In the genomic region with DNA sequence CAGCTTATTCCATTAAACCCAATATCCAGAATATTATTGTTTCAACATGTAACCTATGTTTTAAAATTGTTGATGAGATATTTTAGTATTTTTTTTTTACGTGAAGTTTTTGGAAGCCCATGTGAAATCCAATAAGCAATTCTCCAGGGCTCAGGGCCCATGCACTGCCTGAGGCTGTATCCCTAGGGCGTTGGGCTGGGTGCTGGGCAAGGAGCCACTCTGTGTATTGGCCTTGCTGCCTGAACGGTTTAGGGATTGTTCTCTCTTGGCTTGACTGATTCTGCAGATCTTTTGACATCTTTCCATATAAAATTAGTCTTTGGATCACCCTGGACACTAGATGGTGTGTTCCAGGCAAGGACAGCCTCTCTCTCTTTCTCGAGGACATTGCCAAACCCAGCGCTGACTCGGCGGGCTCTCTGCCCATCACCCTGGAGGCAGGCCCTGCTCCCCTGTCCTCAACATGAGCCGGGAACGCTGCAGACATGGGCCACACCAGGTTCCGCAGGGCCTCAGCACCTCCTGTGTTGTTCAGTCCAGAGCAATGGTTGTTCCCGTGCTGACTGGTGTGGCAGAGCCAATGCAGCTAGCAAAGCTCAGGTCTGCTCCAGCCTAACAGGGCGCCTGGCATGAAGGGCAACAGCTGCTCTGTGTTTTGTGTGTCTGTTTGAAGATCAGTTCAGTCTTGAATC, we compare ENCODE assay signal across 1 cellular context.
TF ChIP-seq lines count a peak whose summit lies in the region.

No MANE protein-coding gene starts in this region.

TF ChIP-seq in WTC11, 78 proteins besides CTCF, POLR2A, EP300 and RAD21:
- TF ChIP-seq, protein P1, sequence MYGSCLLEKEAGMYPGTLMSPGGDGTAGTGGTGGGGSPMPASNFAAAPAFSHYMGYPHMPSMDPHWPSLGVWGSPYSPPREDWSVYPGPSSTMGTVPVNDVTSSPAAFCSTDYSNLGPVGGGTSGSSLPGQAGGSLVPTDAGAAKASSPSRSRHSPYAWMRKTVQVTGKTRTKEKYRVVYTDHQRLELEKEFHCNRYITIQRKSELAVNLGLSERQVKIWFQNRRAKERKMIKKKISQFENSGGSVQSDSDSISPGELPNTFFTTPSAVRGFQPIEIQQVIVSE (CRISPR knock-in tag; IDR thresholded peaks at IDR 0.05; ENCODE audit: borderline replicate concordance): no peak
- TF ChIP-seq, protein P2, sequence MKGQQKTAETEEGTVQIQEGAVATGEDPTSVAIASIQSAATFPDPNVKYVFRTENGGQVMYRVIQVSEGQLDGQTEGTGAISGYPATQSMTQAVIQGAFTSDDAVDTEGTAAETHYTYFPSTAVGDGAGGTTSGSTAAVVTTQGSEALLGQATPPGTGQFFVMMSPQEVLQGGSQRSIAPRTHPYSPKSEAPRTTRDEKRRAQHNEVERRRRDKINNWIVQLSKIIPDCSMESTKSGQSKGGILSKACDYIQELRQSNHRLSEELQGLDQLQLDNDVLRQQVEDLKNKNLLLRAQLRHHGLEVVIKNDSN (CRISPR knock-in tag; IDR thresholded peaks at IDR 0.05): no peak
- TF ChIP-seq EMX1 (CRISPR knock-in tag; IDR thresholded peaks at IDR 0.05) (no peak), ZNF138 (CRISPR knock-in tag; conservative IDR thresholded peaks at IDR 0.05) (no peak), RORB (CRISPR knock-in tag; IDR thresholded peaks at IDR 0.05) (no peak), FOXP1 (CRISPR knock-in tag; IDR thresholded peaks at IDR 0.05; ENCODE audit: borderline replicate concordance) (no peak), GABPB1 (CRISPR knock-in tag; IDR thresholded peaks at IDR 0.05) (no peak), ZNF396 (CRISPR knock-in tag; IDR thresholded peaks at IDR 0.05; ENCODE audit: borderline replicate concordance) (no peak), ZNF416 (CRISPR knock-in tag; IDR thresholded peaks at IDR 0.05) (no peak), JAZF1 (CRISPR knock-in tag; IDR thresholded peaks at IDR 0.05) (no peak), CBFB (CRISPR knock-in tag; IDR thresholded peaks at IDR 0.05; ENCODE audit: low read depth) (no peak), SP1 (CRISPR knock-in tag; conservative IDR thresholded peaks at IDR 0.05) (no peak), KAT7 (CRISPR knock-in tag; IDR thresholded peaks at IDR 0.05; ENCODE audit: borderline replicate concordance) (no peak), NR2C2 (CRISPR knock-in tag; IDR thresholded peaks at IDR 0.05) (no peak)
- TF ChIP-seq, protein P3, sequence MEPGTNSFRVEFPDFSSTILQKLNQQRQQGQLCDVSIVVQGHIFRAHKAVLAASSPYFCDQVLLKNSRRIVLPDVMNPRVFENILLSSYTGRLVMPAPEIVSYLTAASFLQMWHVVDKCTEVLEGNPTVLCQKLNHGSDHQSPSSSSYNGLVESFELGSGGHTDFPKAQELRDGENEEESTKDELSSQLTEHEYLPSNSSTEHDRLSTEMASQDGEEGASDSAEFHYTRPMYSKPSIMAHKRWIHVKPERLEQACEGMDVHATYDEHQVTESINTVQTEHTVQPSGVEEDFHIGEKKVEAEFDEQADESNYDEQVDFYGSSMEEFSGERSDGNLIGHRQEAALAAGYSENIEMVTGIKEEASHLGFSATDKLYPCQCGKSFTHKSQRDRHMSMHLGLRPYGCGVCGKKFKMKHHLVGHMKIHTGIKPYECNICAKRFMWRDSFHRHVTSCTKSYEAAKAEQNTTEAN (CRISPR knock-in tag; IDR thresholded peaks at IDR 0.05): no peak
- TF ChIP-seq, protein P4, sequence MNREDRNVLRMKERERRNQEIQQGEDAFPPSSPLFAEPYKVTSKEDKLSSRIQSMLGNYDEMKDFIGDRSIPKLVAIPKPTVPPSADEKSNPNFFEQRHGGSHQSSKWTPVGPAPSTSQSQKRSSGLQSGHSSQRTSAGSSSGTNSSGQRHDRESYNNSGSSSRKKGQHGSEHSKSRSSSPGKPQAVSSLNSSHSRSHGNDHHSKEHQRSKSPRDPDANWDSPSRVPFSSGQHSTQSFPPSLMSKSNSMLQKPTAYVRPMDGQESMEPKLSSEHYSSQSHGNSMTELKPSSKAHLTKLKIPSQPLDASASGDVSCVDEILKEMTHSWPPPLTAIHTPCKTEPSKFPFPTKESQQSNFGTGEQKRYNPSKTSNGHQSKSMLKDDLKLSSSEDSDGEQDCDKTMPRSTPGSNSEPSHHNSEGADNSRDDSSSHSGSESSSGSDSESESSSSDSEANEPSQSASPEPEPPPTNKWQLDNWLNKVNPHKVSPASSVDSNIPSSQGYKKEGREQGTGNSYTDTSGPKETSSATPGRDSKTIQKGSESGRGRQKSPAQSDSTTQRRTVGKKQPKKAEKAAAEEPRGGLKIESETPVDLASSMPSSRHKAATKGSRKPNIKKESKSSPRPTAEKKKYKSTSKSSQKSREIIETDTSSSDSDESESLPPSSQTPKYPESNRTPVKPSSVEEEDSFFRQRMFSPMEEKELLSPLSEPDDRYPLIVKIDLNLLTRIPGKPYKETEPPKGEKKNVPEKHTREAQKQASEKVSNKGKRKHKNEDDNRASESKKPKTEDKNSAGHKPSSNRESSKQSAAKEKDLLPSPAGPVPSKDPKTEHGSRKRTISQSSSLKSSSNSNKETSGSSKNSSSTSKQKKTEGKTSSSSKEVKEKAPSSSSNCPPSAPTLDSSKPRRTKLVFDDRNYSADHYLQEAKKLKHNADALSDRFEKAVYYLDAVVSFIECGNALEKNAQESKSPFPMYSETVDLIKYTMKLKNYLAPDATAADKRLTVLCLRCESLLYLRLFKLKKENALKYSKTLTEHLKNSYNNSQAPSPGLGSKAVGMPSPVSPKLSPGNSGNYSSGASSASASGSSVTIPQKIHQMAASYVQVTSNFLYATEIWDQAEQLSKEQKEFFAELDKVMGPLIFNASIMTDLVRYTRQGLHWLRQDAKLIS (CRISPR knock-in tag; IDR thresholded peaks at IDR 0.05; ENCODE audit: borderline replicate concordance): no peak
- TF ChIP-seq, protein P5, sequence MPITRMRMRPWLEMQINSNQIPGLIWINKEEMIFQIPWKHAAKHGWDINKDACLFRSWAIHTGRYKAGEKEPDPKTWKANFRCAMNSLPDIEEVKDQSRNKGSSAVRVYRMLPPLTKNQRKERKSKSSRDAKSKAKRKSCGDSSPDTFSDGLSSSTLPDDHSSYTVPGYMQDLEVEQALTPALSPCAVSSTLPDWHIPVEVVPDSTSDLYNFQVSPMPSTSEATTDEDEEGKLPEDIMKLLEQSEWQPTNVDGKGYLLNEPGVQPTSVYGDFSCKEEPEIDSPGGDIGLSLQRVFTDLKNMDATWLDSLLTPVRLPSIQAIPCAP (CRISPR knock-in tag; IDR thresholded peaks at IDR 0.05): no peak
- TF ChIP-seq, protein P6, sequence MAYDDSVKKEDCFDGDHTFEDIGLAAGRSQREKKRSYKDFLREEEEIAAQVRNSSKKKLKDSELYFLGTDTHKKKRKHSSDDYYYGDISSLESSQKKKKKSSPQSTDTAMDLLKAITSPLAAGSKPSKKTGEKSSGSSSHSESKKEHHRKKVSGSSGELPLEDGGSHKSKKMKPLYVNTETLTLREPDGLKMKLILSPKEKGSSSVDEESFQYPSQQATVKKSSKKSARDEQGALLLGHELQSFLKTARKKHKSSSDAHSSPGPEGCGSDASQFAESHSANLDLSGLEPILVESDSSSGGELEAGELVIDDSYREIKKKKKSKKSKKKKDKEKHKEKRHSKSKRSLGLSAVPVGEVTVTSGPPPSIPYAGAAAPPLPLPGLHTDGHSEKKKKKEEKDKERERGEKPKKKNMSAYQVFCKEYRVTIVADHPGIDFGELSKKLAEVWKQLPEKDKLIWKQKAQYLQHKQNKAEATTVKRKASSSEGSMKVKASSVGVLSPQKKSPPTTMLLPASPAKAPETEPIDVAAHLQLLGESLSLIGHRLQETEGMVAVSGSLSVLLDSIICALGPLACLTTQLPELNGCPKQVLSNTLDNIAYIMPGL (CRISPR knock-in tag; IDR thresholded peaks at IDR 0.05): no peak
- TF ChIP-seq, protein P7, sequence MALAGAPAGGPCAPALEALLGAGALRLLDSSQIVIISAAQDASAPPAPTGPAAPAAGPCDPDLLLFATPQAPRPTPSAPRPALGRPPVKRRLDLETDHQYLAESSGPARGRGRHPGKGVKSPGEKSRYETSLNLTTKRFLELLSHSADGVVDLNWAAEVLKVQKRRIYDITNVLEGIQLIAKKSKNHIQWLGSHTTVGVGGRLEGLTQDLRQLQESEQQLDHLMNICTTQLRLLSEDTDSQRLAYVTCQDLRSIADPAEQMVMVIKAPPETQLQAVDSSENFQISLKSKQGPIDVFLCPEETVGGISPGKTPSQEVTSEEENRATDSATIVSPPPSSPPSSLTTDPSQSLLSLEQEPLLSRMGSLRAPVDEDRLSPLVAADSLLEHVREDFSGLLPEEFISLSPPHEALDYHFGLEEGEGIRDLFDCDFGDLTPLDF (CRISPR knock-in tag; IDR thresholded peaks at IDR 0.05): no peak
- TF ChIP-seq, protein P8, sequence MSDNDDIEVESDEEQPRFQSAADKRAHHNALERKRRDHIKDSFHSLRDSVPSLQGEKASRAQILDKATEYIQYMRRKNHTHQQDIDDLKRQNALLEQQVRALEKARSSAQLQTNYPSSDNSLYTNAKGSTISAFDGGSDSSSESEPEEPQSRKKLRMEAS (CRISPR knock-in tag; IDR thresholded peaks at IDR 0.05): no peak
